Comparison of ENCODE assay signal across 21 cellular contexts in the genomic region with DNA sequence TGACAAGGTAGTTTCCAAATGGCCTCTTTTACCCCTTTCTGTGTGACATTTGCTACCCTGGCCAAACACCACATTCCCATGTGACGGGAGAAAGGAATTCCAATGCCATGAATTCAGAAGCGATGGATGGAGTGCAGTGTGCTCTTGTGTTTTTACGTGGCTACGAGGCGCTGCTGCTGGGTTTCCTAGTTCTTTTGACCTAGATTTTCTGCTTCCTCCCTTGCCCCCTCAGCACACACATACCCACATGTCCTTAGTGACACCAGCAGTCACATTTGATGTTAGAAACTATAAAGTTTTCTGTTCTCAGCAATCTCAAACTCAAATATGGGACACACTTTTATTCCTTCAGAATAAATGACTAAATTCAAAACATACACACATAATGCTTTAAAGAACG. TPM values are rescaled to one million over a fixed set of nuclear protein-coding genes. Genes with fewer than 3 reads are reported as not detected.
DNase-seq lines count a peak whose midpoint lies in the region; ATAC-seq lines count a peak whose summit lies in the region.
"Had no signal": no experiment of that assay in that cellular context is flagged by ENCODE, and none has a peak within 500 bp of the region (broad histone marks: within the 10 kb centered on the region; RNA-seq: fewer than 3 reads in every experiment).

No MANE protein-coding gene starts in this region.

- intact Hi-C loops in CD4-positive, alpha-beta memory T cell (cut with micrococcal nuclease) = no loop called here
- intact Hi-C loops in naive thymus-derived CD4-positive, alpha-beta T cell (cut with micrococcal nuclease) = loop anchor here in 1 of 2 donors (5.0 kb wide), 1 partner anchor 395 kb away; the partner anchor contains the start of gene ADSL

- POLR2A ChIA-PET in CD4-positive, alpha-beta memory T cell (lab: Charles Lee; ENCODE audit: partially characterized antibody) = interaction anchor here (0.7 to 2.3 kb wide), 8 partner anchors 9 to 92 kb away, joined by 3 to 12 read pairs (median 4); no protein-coding TSS in a partner anchor
- POLR2A ChIA-PET in naive thymus-derived CD4-positive, alpha-beta T cell (lab: Charles Lee) = interaction anchor here (1.0 to 2.7 kb wide), 11 partner anchors 8 to 42 kb away, joined by 3 to 18 read pairs (median 6); no protein-coding TSS in a partner anchor

- H3K4me1 ChIP-seq in BLaER1 treated with 17β-estradiol and CSF1 and Interleukin-3, amounts not matched to agents 10 nM and 100 nM = peaks cover 24 to 59% (median 52%) of the 10 kb centered on the region in 10 experiments
- H3K4me1 ChIP-seq in CD4-positive, alpha-beta memory T cell (ENCODE audit: insufficient read depth, low read length) = peaks cover 94% of the 10 kb centered on the region
- peaks cover 56 to 90% of the 10 kb centered on the region in 2 donors for H3K4me1 ChIP-seq in naive thymus-derived CD4-positive, alpha-beta T cell (ENCODE audit: control insufficient read depth in 2 of 2, insufficient read depth in 2 of 2, low read length in 2 of 2)
- H3K4me1 ChIP-seq: sigmoid colon had no signal

- peak; percentile 16 for ATAC-seq in activated T-helper 17 cell treated with anti-CD3 and anti-CD28 coated beads, Interleukin-2, amount 50 U/mL, for 72 hours (replicated peaks)
- ATAC-seq in naive thymus-derived CD4-positive, alpha-beta T cell = peak; percentile 45
- ATAC-seq in HG02884 (IDR thresholded peaks at IDR 0.05; ENCODE audit: unreplicated experiment) (no peak), HG02870 (IDR thresholded peaks at IDR 0.05; ENCODE audit: unreplicated experiment) (no peak)
- ATAC-seq: body of pancreas, left colon, Panc1, WTC11 had no signal

- H3K27me3 ChIP-seq in BLaER1 treated with 17β-estradiol and CSF1 and Interleukin-3, amounts not matched to agents 10 nM and 100 nM = peaks cover 0 to 75% (median 0%) of the 10 kb centered on the region in 11 experiments; a peak in 5 of 22 replicates
- H3K27me3 ChIP-seq in CD4-positive, alpha-beta memory T cell (ENCODE audit: insufficient read depth, low read length) = no peaks in the 10 kb centered on the region
- no peaks in the 10 kb centered on the region for H3K27me3 ChIP-seq in naive thymus-derived CD4-positive, alpha-beta T cell (ENCODE audit: control insufficient read depth in 2 of 2, insufficient read depth in 2 of 2, low read length in 2 of 2)
- H3K27me3 ChIP-seq: body of pancreas, sigmoid colon had no signal

- no peaks in the 10 kb centered on the region for H3K36me3 ChIP-seq in BLaER1 treated with 17β-estradiol and CSF1 and Interleukin-3, amounts not matched to agents 10 nM and 100 nM
- H3K36me3 ChIP-seq in CD4-positive, alpha-beta memory T cell (ENCODE audit: insufficient read depth, low read length) = peaks cover 41% of the 10 kb centered on the region
- H3K36me3 ChIP-seq in naive thymus-derived CD4-positive, alpha-beta T cell (ENCODE audit: control insufficient read depth in 2 of 3, insufficient read depth in 3 of 3, low read length in 3 of 3) = peaks cover 14 to 39% (median 24%) of the 10 kb centered on the region in 3 experiments
- H3K36me3 ChIP-seq: sigmoid colon, transverse colon had no signal

- peak in 3 of 5 donors; percentile 41 to 48 (median 48) for DNase-seq in CD4-positive, alpha-beta memory T cell
- DNase-seq in naive thymus-derived CD4-positive, alpha-beta T cell = peak in 2 of 9 donors; percentile 45 to 47
- no peak for DNase-seq in globus pallidus (ENCODE audit: low spot score)
- DNase-seq: body of pancreas; endodermal cell; HCEC 1CT; left colon; mesenchymal stem cell; NCI-H1048; NCI-H2081 treated with DMSO at 0.1 percent for 48 hours; NK-92 treated with Interleukin-12 subunit alpha and Interleukin-12 subunit beta, amount 100 ng/mL, for 24 hours; sigmoid colon; transverse colon had no signal

- no peak overlapping the region for H3K4me3 ChIP-seq in BLaER1 treated with 17β-estradiol and CSF1 and Interleukin-3, amounts not matched to agents 10 nM and 100 nM
- no peak overlapping the region for H3K4me3 ChIP-seq in CD4-positive, alpha-beta memory T cell (ENCODE audit: low read length in 2 of 2)
- H3K4me3 ChIP-seq in naive thymus-derived CD4-positive, alpha-beta T cell (ENCODE audit: low read length) = peak overlapping the region; percentile 5
- H3K4me3 ChIP-seq: body of pancreas, sigmoid colon, transverse colon had no signal

- H4K20me1 ChIP-seq in BLaER1 treated with 17β-estradiol and CSF1 and Interleukin-3, amounts not matched to agents 10 nM and 100 nM = peaks cover 0 to 4% (median 0%) of the 10 kb centered on the region in 11 experiments; a peak in 1 of 22 replicates

- H3K36me3 Mint-ChIP-seq in CD4-positive, alpha-beta memory T cell = peaks cover 60 to 79% of the 10 kb centered on the region in 2 donors
- H3K36me3 Mint-ChIP-seq in activated T-helper 17 cell treated with anti-CD3 and anti-CD28 coated beads, Interleukin-2, amount 50 U/mL, for 72 hours (ENCODE audit: low read depth) = peaks cover 87% of the 10 kb centered on the region
- H3K36me3 Mint-ChIP-seq in naive thymus-derived CD4-positive, alpha-beta T cell = peaks cover 40 to 62% (median 49%) of the 10 kb centered on the region in 5 donors
- H3K36me3 Mint-ChIP-seq: WTC11 had no signal

- H3K4me3 Mint-ChIP-seq in CD4-positive, alpha-beta memory T cell = peak overlapping the region; percentile 46 to 84 (median 68)
- peak overlapping the region; percentile 74 for H3K4me3 Mint-ChIP-seq in activated T-helper 17 cell treated with anti-CD3 and anti-CD28 coated beads, Interleukin-2, amount 50 U/mL, for 72 hours
- H3K4me3 Mint-ChIP-seq in naive thymus-derived CD4-positive, alpha-beta T cell = peak overlapping the region; percentile 13 to 89 (median 79)
- H3K4me3 Mint-ChIP-seq: endodermal cell, WTC11 had no signal

- no peaks in the 10 kb centered on the region for H3K9me3 Mint-ChIP-seq in CD4-positive, alpha-beta memory T cell
- no peaks in the 10 kb centered on the region for H3K9me3 Mint-ChIP-seq in activated T-helper 17 cell treated with anti-CD3 and anti-CD28 coated beads, Interleukin-2, amount 50 U/mL, for 72 hours
- no peaks in the 10 kb centered on the region for H3K9me3 Mint-ChIP-seq in naive thymus-derived CD4-positive, alpha-beta T cell
- H3K9me3 Mint-ChIP-seq: endodermal cell, nephron, WTC11 had no signal

- peaks cover 70 to 93% (median 81%) of the 10 kb centered on the region in 4 donors for H3K4me1 Mint-ChIP-seq in CD4-positive, alpha-beta memory T cell
- peaks cover 64% of the 10 kb centered on the region for H3K4me1 Mint-ChIP-seq in activated T-helper 17 cell treated with anti-CD3 and anti-CD28 coated beads, Interleukin-2, amount 50 U/mL, for 72 hours
- peaks cover 64 to 97% (median 89%) of the 10 kb centered on the region in 7 donors for H3K4me1 Mint-ChIP-seq in naive thymus-derived CD4-positive, alpha-beta T cell

- H3K9me3 ChIP-seq in BLaER1 treated with 17β-estradiol and CSF1 and Interleukin-3, amounts not matched to agents 10 nM and 100 nM (replicated peaks in 1 of 11) = no peaks in the 10 kb centered on the region
- H3K9me3 ChIP-seq in CD4-positive, alpha-beta memory T cell (ENCODE audit: control insufficient read depth in 1 of 2, low read length in 2 of 2) = no peaks in the 10 kb centered on the region
- no peaks in the 10 kb centered on the region for H3K9me3 ChIP-seq in naive thymus-derived CD4-positive, alpha-beta T cell (ENCODE audit: control insufficient read depth in 2 of 3, low read length in 3 of 3)
- H3K9me3 ChIP-seq: body of pancreas, sigmoid colon, transverse colon had no signal

- peak overlapping the region; percentile 76 to 91 (median 83) for H3K27ac Mint-ChIP-seq in CD4-positive, alpha-beta memory T cell
- peak overlapping the region; percentile 72 for H3K27ac Mint-ChIP-seq in activated T-helper 17 cell treated with anti-CD3 and anti-CD28 coated beads, Interleukin-2, amount 50 U/mL, for 72 hours
- peak overlapping the region in 7 of 9 donors; percentile 14 to 98 (median 94) for H3K27ac Mint-ChIP-seq in naive thymus-derived CD4-positive, alpha-beta T cell
- H3K27ac Mint-ChIP-seq: endodermal cell, WTC11 had no signal

- no peak overlapping the region for H3K27ac ChIP-seq in BLaER1 treated with 17β-estradiol and CSF1 and Interleukin-3, amounts not matched to agents 10 nM and 100 nM
- peak overlapping the region; percentile 40 for H3K27ac ChIP-seq in CD4-positive, alpha-beta memory T cell (ENCODE audit: low read depth, low read length)
- peak overlapping the region; percentile 69 for H3K27ac ChIP-seq in naive thymus-derived CD4-positive, alpha-beta T cell (ENCODE audit: low read depth, low read length)
- H3K27ac ChIP-seq: body of pancreas, sigmoid colon, transverse colon had no signal

- no peaks in the 10 kb centered on the region for H3K27me3 Mint-ChIP-seq in CD4-positive, alpha-beta memory T cell
- no peaks in the 10 kb centered on the region for H3K27me3 Mint-ChIP-seq in activated T-helper 17 cell treated with anti-CD3 and anti-CD28 coated beads, Interleukin-2, amount 50 U/mL, for 72 hours
- H3K27me3 Mint-ChIP-seq in naive thymus-derived CD4-positive, alpha-beta T cell = no peaks in the 10 kb centered on the region

- H3K9ac ChIP-seq in BLaER1 treated with 17β-estradiol and CSF1 and Interleukin-3, amounts not matched to agents 10 nM and 100 nM = no peak overlapping the region

- CTCF ChIA-PET in CD4-positive, alpha-beta memory T cell (lab: Charles Lee; ENCODE audit: partially characterized antibody) = interaction anchor here (0.6 to 5.3 kb wide), 9 partner anchors 9 to 423 kb away, joined by 3 to 18 read pairs (median 5); no protein-coding TSS in a partner anchor
- CTCF ChIA-PET in naive thymus-derived CD4-positive, alpha-beta T cell (lab: Charles Lee) = interaction anchor here (0.8 to 2.0 kb wide), 4 partner anchors 9 to 423 kb away, joined by 3 to 10 read pairs (median 4); no protein-coding TSS in a partner anchor

- peak overlapping the region in 8 of 11 experiments; percentile 63 to 80 (median 74); a peak in 16 of 22 replicates for H3K4me2 ChIP-seq in BLaER1 treated with 17β-estradiol and CSF1 and Interleukin-3, amounts not matched to agents 10 nM and 100 nM

RNA-seq across cellular contexts. Expression of gene TMA7B, which starts 7.8 kb away (rescaled TPM):
- 10 to 100 TPM in 1 of 2 experiments, 1 to 10 TPM in 1; 9.3 to 10.2 TPM for total RNA-seq in CD4-positive, alpha-beta memory T cell
- 1 to 10 TPM in 1 of 2 donors, not detected in 1; 3.3 TPM for polyA plus RNA-seq in CD4-positive, alpha-beta memory T cell
- 1 to 10 TPM; 4.0 to 4.4 TPM for total RNA-seq in activated T-helper 17 cell treated with anti-CD3 and anti-CD28 coated beads, Interleukin-2, amount 50 U/mL, for 72 hours
- total RNA-seq in naive thymus-derived CD4-positive, alpha-beta T cell = 10 to 100 TPM in 2 of 5 experiments, 1 to 10 TPM in 3; 6.4 to 12.8 (median 9.5) TPM
- polyA plus RNA-seq in naive thymus-derived CD4-positive, alpha-beta T cell = 1 to 10 TPM; 2.6 to 3.3 TPM
- total RNA-seq: body of pancreas, endodermal cell, left colon, NCI-H460, sigmoid colon, WTC11 had no signal

RNA-seq across cellular contexts. Expression of gene FAM83F, which starts 42.4 kb away (rescaled TPM):
- total RNA-seq in CD4-positive, alpha-beta memory T cell = under 1 TPM in 1 of 2 experiments, not detected in 1; 0.29 TPM
- not detected for polyA plus RNA-seq in CD4-positive, alpha-beta memory T cell
- total RNA-seq in activated T-helper 17 cell treated with anti-CD3 and anti-CD28 coated beads, Interleukin-2, amount 50 U/mL, for 72 hours = 1 to 10 TPM in 1 of 2 donors, under 1 TPM in 1; 0.37 to 1.3 TPM
- total RNA-seq in naive thymus-derived CD4-positive, alpha-beta T cell = 10 to 100 TPM in 1 of 5 experiments, 1 to 10 TPM in 1, under 1 TPM in 3; 0.11 to 10.6 (median 0.51) TPM
- polyA plus RNA-seq in naive thymus-derived CD4-positive, alpha-beta T cell = under 1 TPM in 1 of 2 donors, not detected in 1; 0.20 TPM

RNA-seq across cellular contexts. Expression of gene GRAP2, which starts 51.5 kb away (rescaled TPM):
- 100 to 1,000 TPM; 134 to 140 TPM for total RNA-seq in CD4-positive, alpha-beta memory T cell
- 10 to 100 TPM; 53.1 to 86.7 TPM for polyA plus RNA-seq in CD4-positive, alpha-beta memory T cell
- total RNA-seq in activated T-helper 17 cell treated with anti-CD3 and anti-CD28 coated beads, Interleukin-2, amount 50 U/mL, for 72 hours = 10 to 100 TPM; 50.7 to 94.2 TPM
- 100 to 1,000 TPM; 108 to 156 (median 145) TPM for total RNA-seq in naive thymus-derived CD4-positive, alpha-beta T cell
- polyA plus RNA-seq in naive thymus-derived CD4-positive, alpha-beta T cell = 100 to 1,000 TPM in 1 of 2 donors, 10 to 100 TPM in 1; 55.2 to 109 TPM

RNA-seq across cellular contexts. Expression of gene ENTHD1, which starts 58.8 kb away (rescaled TPM):
- under 1 TPM; 0.26 to 0.47 TPM for total RNA-seq in CD4-positive, alpha-beta memory T cell
- under 1 TPM; 0.10 to 0.14 TPM for polyA plus RNA-seq in CD4-positive, alpha-beta memory T cell
- 1 to 10 TPM in 1 of 2 donors, under 1 TPM in 1; 0.58 to 1.2 TPM for total RNA-seq in activated T-helper 17 cell treated with anti-CD3 and anti-CD28 coated beads, Interleukin-2, amount 50 U/mL, for 72 hours
- total RNA-seq in naive thymus-derived CD4-positive, alpha-beta T cell = under 1 TPM in 3 of 5 experiments, not detected in 2; 0.12 to 0.60 (median 0.30) TPM
- under 1 TPM; 0.19 to 0.24 TPM for polyA plus RNA-seq in naive thymus-derived CD4-positive, alpha-beta T cell
- total RNA-seq: body of pancreas, endodermal cell, left colon, NCI-H460, sigmoid colon, transverse colon, WTC11 had no signal

Comparison
In these comparisons a context has a peak if more than half of its experiments do, and no peak if none do; other contexts are left out.
1. H3K27ac ChIP-seq: peak in CD4-positive, alpha-beta memory T cell (single experiment) and naive thymus-derived CD4-positive, alpha-beta T cell (single experiment); none in BLaER1 treated with 17β-estradiol and CSF1 and Interleukin-3, amounts not matched to agents 10 nM and 100 nM (0 of 11).
2. ATAC-seq: peak in activated T-helper 17 cell treated with anti-CD3 and anti-CD28 coated beads, Interleukin-2, amount 50 U/mL, for 72 hours (single experiment) and naive thymus-derived CD4-positive, alpha-beta T cell (single experiment); none in HG02884 (single experiment) and HG02870 (single experiment).
3. Peak in every context shown above with its lines, with median percentiles within 50 percentile points of each other: H3K27ac Mint-ChIP-seq and H3K4me3 Mint-ChIP-seq.